ENCODE assay signal across 8 cellular contexts in genomic region chr4:22434895-22435294, GRCh38.
DNase-seq lines count a peak whose midpoint lies in the region; ATAC-seq, FAIRE-seq and TF ChIP-seq lines count a peak whose summit lies in the region.

No MANE protein-coding gene starts in this region.

- H3K36me3 ChIP-seq in GM23248 (ENCODE audit: low read depth) (no peaks in the 10 kb centered on the region), heart right ventricle (peaks cover 0 to 24% (median 0%) of the 10 kb centered on the region in 9 donors), stomach (peaks cover 0 to 27% (median 13%) of the 10 kb centered on the region in 4 donors)

- no peak for TF ChIP-seq POLR2A in stomach (IDR thresholded peaks at IDR 0.05)

- WGBS in GM23248 (ENCODE audit: low coverage in 1 of 2, low lambda C conversion rate in 2 of 2, missing lambda C conversion rate in 2 of 2), 2 experiments = 61 to 67% methylated on average over 6 of the region's 6 CpGs
- 26 to 27% methylated on average over 6 of the region's 6 CpGs for WGBS in heart right ventricle, 2 donors
- 28 to 33% (median 33%) methylated on average over 6 of the region's 6 CpGs for WGBS in stomach, 5 donors

- H3K9me2 ChIP-seq in GM23248 (ENCODE audit: insufficient read depth) = no peaks in the 10 kb centered on the region

- H3K4me3 ChIP-seq in GM23248 (no peak overlapping the region), heart right ventricle (no peak overlapping the region), stomach (no peak overlapping the region)

- no peaks in the 10 kb centered on the region for H3F3A ChIP-seq in GM23248 (ENCODE audit: insufficient read depth)

- peak; percentile 59 for DNase-seq in Ammon's horn (ENCODE audit: low spot score)
- peak; percentile 55 for DNase-seq in GM23248
- peak in 1 of 2 donors; percentile 23 for DNase-seq in heart right ventricle
- peak; percentile 35 for DNase-seq in stomach
- DNase-seq in kidney glomerular epithelial cell (lab: John Stamatoyannopoulos, UW) = no peak

- H3K27ac ChIP-seq in GM23248 (no peak overlapping the region), heart right ventricle (no peak overlapping the region), stomach (no peak overlapping the region)

- FAIRE-seq in TTC549 (lab: Jason Lieb, UNC) = peak; percentile 73

- no peak overlapping the region for H2AFZ ChIP-seq in GM23248

- ATAC-seq in heart right ventricle (peak in 6 of 8 donors; percentile 52 to 87 (median 74)), HG02885 (IDR thresholded peaks at IDR 0.05; ENCODE audit: poor library complexity, unreplicated experiment) (no peak)
- no peak for ATAC-seq in activated T-helper 17 cell treated with anti-CD3 and anti-CD28 coated beads, Interleukin-2, amount 50 U/mL, for 72 hours (replicated peaks)

- H3K4me2 ChIP-seq in GM23248 (ENCODE audit: unreplicated experiment) = no peak overlapping the region

- H3K4me3 Mint-ChIP-seq in activated T-helper 17 cell treated with anti-CD3 and anti-CD28 coated beads, Interleukin-2, amount 50 U/mL, for 72 hours = no peak overlapping the region

- TF ChIP-seq EP300 in stomach (IDR thresholded peaks at IDR 0.05) = no peak

- no peaks in the 10 kb centered on the region for H3K79me2 ChIP-seq in GM23248 (ENCODE audit: insufficient read depth)

- H4K20me1 ChIP-seq in GM23248 (ENCODE audit: insufficient read depth) = no peaks in the 10 kb centered on the region

- TF ChIP-seq CTCF in heart right ventricle (IDR thresholded peaks at IDR 0.05) = peak; percentile 3 to 56 (median 40)
- TF ChIP-seq CTCF in stomach (IDR thresholded peaks at IDR 0.05) = peak in 1 of 7 experiments; percentile 20

- H3K36me3 Mint-ChIP-seq in activated T-helper 17 cell treated with anti-CD3 and anti-CD28 coated beads, Interleukin-2, amount 50 U/mL, for 72 hours (ENCODE audit: low read depth) = no peaks in the 10 kb centered on the region

- intact Hi-C loops in heart right ventricle (cut with DNase I) (loop anchor here in 1 of 10 donors (5.0 kb wide), 1 partner anchor 82 kb away; the partner anchor contains the start of gene ADGRA3), stomach (cut with DNase I; ENCODE audit: low total_unique reads) (no loop called here)

- no peak overlapping the region for H3K27ac Mint-ChIP-seq in activated T-helper 17 cell treated with anti-CD3 and anti-CD28 coated beads, Interleukin-2, amount 50 U/mL, for 72 hours

- no peaks in the 10 kb centered on the region for H3K4me1 Mint-ChIP-seq in activated T-helper 17 cell treated with anti-CD3 and anti-CD28 coated beads, Interleukin-2, amount 50 U/mL, for 72 hours

- no peaks in the 10 kb centered on the region for H3K9me3 ChIP-seq in GM23248 (ENCODE audit: low read depth)
- no peaks in the 10 kb centered on the region for H3K9me3 ChIP-seq in heart right ventricle
- no peaks in the 10 kb centered on the region for H3K9me3 ChIP-seq in stomach

- H3K9me3 Mint-ChIP-seq in activated T-helper 17 cell treated with anti-CD3 and anti-CD28 coated beads, Interleukin-2, amount 50 U/mL, for 72 hours = peaks cover 3% of the 10 kb centered on the region

- H3K27me3 Mint-ChIP-seq in activated T-helper 17 cell treated with anti-CD3 and anti-CD28 coated beads, Interleukin-2, amount 50 U/mL, for 72 hours = no peaks in the 10 kb centered on the region

- H3K27me3 ChIP-seq in GM23248 (replicated peaks; ENCODE audit: insufficient read depth) = no peaks in the 10 kb centered on the region
- no peaks in the 10 kb centered on the region for H3K27me3 ChIP-seq in heart right ventricle
- H3K27me3 ChIP-seq in stomach = no peaks in the 10 kb centered on the region

- in situ Hi-C loops in GM23248 (cut with MboI) = no loop called here

- no peak overlapping the region for H3K9ac ChIP-seq in GM23248

- H3K4me1 ChIP-seq in GM23248 (ENCODE audit: insufficient read depth) (no peaks in the 10 kb centered on the region), heart right ventricle (no peaks in the 10 kb centered on the region), stomach (no peaks in the 10 kb centered on the region)

Comparison
In these comparisons a context has a peak if more than half of its experiments do, and no peak if none do; other contexts are left out.
1. ATAC-seq: peak in heart right ventricle (6 of 8); none in activated T-helper 17 cell treated with anti-CD3 and anti-CD28 coated beads, Interleukin-2, amount 50 U/mL, for 72 hours (single experiment) and HG02885 (single experiment).